Comparison of ENCODE assay signal across 8 cellular contexts in genomic region chr19:42132851-42133528, GRCh38. TPM values are rescaled to one million over a fixed set of nuclear protein-coding genes. Genes with fewer than 3 reads are reported as not detected.
A peak's percentile ranks its signal among the peaks of the same experiment; 100 is the strongest.
DNase-seq lines count a peak whose midpoint lies in the region; ATAC-seq lines count a peak whose summit lies in the region.

No MANE protein-coding gene starts in this region.

- H3K27me3 ChIP-seq in duodenal mucosa (ENCODE audit: control insufficient read depth in 1 of 2, insufficient read depth in 2 of 2, low read length in 2 of 2), result peaks cover 18 to 20% of the 10 kb centered on the region in 2 donors

- peak overlapping the region; percentile 22 to 30 for H3K4me3 ChIP-seq in duodenal mucosa (ENCODE audit: low read depth in 1 of 2, low read length in 2 of 2)

- H3K9me3 ChIP-seq in duodenal mucosa (ENCODE audit: control insufficient read depth in 1 of 2, low read length in 2 of 2), result no peaks in the 10 kb centered on the region

- ATAC-seq in HG03097 (IDR thresholded peaks at IDR 0.05; ENCODE audit: low FRiP score, unreplicated experiment) (peak; percentile 33), GM18870 (IDR thresholded peaks at IDR 0.05; ENCODE audit: unreplicated experiment) (no peak)

- H3K9ac ChIP-seq in duodenal mucosa (ENCODE audit: low read depth in 1 of 2, low read length in 2 of 2), result peak overlapping the region; percentile 8 to 31

- H3K4me1 ChIP-seq in duodenal mucosa (ENCODE audit: control insufficient read depth in 1 of 2, insufficient read depth in 2 of 2, low read length in 2 of 2), result peaks cover 17 to 31% of the 10 kb centered on the region in 2 donors

- DNase-seq in ELF-1 (ENCODE audit: low read depth, low spot score) (peak; percentile 85), NCI-H510A (lab: John Stamatoyannopoulos, UW) (peak; percentile 86), lung microvascular endothelial cell (ENCODE audit: low read depth in 2 of 2) (peak; percentile 31 to 59)
- DNase-seq in activated CD4-positive, alpha-beta T cell treated with anti-CD3 and anti-CD28 coated beads, Interleukin-2, amount 50 U/mL, for 24 hours (ENCODE audit: low read depth in 1 of 2, low spot score in 1 of 2), result peak; percentile 72 to 80
- DNase-seq in stimulated activated CD4-positive, alpha-beta T cell treated with anti-CD3 and anti-CD28 coated beads, TNF-alpha, amount 100 ng/mL, for 48 hours (ENCODE audit: low read depth in 3 of 3), result peak; percentile 64 to 75 (median 75)

- no peaks in the 10 kb centered on the region for H3K36me3 ChIP-seq in duodenal mucosa (ENCODE audit: control insufficient read depth in 1 of 2, insufficient read depth in 2 of 2, low read length in 2 of 2)

- H3K27ac ChIP-seq in duodenal mucosa (ENCODE audit: low read depth, low read length), result no peak overlapping the region

RNA-seq across cellular contexts. Expression of gene POU2F2, which starts 0.7 kb away (rescaled TPM):
- total RNA-seq in lung microvascular endothelial cell, result 0.20 and 0.22 TPM in 2 replicates

RNA-seq across cellular contexts. Expression of gene ZNF574, which starts 57.0 kb away (rescaled TPM):
- total RNA-seq in lung microvascular endothelial cell, result 6.3 and 9.1 TPM in 2 replicates
